ENCODE assay signal across 33 cellular contexts in genomic region chr16:5575121-5575520, GRCh38.
"Had no signal": no experiment of that assay in that cellular context is flagged by ENCODE, and none has a peak within 500 bp of the region (broad histone marks: within the 10 kb centered on the region; RNA-seq: fewer than 3 reads in every experiment).

No MANE protein-coding gene starts in this region.

- H3K27ac ChIP-seq: KMS-11 had no signal

- H3K9me3 ChIP-seq: MG63 had no signal

- H3K9ac ChIP-seq: KMS-11 had no signal

- H3K4me2 ChIP-seq: KMS-11 had no signal

- H3K36me3 ChIP-seq: MG63 had no signal

- DNase-seq: Kasumi-1, MG63, MM.1S, MV-4-11, NCI-H1048, NCI-H1092, NCI-H1092 treated with DMSO at 0.1 percent for 48 hours, NCI-H1105, NCI-H1105 treated with DMSO at 0.1 percent for 48 hours, NCI-H1417, NCI-H1417 treated with DMSO at 0.1 percent for 48 hours, NCI-H1436, NCI-H1436 treated with DMSO at 0.1 percent for 48 hours, NCI-H146, NCI-H1694, NCI-H1694 treated with DMSO at 0.1 percent for 48 hours, NCI-H187, NCI-H187 treated with DMSO at 0.1 percent for 48 hours, NCI-H1930, NCI-H2029 treated with DMSO at 0.1 percent for 48 hours, NCI-H2081, NCI-H2081 treated with DMSO at 0.1 percent for 48 hours, NCI-H2107, NCI-H2171, NCI-H2171 treated with DMSO at 0.1 percent for 48 hours, NCI-H2227 treated with DMSO at 0.1 percent for 48 hours, NCI-H226, NCI-H345, NCI-H446, NCI-H446 treated with DMSO at 0.1 percent for 48 hours, NCI-H510A, NCI-H510A treated with DMSO at 0.1 percent for 48 hours had no signal

- H3K4me3 ChIP-seq: MG63 had no signal

- H3K27me3 ChIP-seq: MG63 had no signal
